In the genomic region with DNA sequence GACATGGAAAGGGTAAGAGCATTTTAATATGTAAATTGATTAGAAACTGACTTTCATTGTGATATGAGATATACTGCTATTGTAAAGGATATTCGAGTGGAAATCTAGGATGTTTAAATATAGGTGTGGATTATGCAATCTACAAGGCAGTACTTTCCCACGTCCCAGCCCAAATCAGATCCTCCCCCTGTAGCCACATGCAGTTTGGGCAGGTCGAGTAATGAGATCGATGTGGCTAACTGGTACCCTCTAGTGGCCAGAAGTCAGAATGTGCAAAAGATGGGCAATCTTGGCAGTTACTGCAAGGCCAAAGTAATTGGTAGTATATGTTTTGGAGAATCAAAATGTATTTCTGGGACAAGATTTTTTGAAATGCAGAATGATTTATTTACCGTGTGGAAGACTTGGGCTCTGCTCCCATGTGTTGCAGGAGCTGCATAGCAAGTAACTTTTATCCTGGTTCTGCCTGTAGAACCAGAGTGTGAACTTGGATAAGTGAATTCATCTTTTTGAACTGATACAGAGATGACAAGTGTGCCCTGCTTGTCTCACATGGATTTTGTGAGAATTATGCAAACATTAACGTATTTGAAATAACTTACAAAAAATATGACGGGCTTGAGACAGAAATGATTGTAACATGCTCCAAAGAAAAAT, we compare ENCODE assay signal across 8 cellular contexts.
DNase-seq lines count a peak whose midpoint lies in the region; ATAC-seq, FAIRE-seq and TF ChIP-seq lines count a peak whose summit lies in the region.

No MANE protein-coding gene starts in this region.

- no peak overlapping the region for H3K4me2 ChIP-seq in GM12878 (ENCODE audit: control insufficient read depth, insufficient read depth)

- BruUV-seq in GM12878 (replicated peaks; lab: Mats Ljungman, UMichigan): no TSS peak

- intact Hi-C loops in CD14-positive monocyte (cut with micrococcal nuclease): loop anchor here in 1 of 2 donors (5.0 kb wide), 1 partner anchor 312 kb away; no protein-coding TSS in a partner anchor
- intact Hi-C loops in GM12878 (cut with micrococcal nuclease; ENCODE audit: unreplicated experiment): loop anchor here (1.0 kb wide), 2 partner anchors 121 to 311 kb away; no protein-coding TSS in a partner anchor

- peak overlapping the region in 1 of 7 donors; percentile 16 for H3K27ac Mint-ChIP-seq in CD14-positive monocyte

- H3K4me3 Mint-ChIP-seq in CD14-positive monocyte: no peak overlapping the region

- no peak overlapping the region for H3K9ac ChIP-seq in GM12878 (ENCODE audit: control insufficient read depth, insufficient read depth, low read length)

- CTCF ChIA-PET in GM12878 (lab: Yijun Ruan, JAX): interaction anchor here (0.6 to 4.6 kb wide), 8 partner anchors 11 to 560 kb away, joined by 3 to 42 read pairs (median 13); no protein-coding TSS in a partner anchor

- SMC1A ChIA-PET in GM12878 (lab: Charles Lee; ENCODE audit: uncharacterized antibody, unreplicated experiment): interaction anchor here (0.8 to 3.2 kb wide), 3 partner anchors 121 to 311 kb away, joined by 3 to 15 read pairs (median 7); no protein-coding TSS in a partner anchor

- H3K27ac ChIP-seq in GM12878 (ENCODE audit: control insufficient read depth, insufficient read depth): no peak overlapping the region

- TF ChIP-seq POLR2A in GM12878 (IDR thresholded peaks at IDR 0.05; ENCODE audit: low read depth, low read length): no peak

- in situ Hi-C loops in GM12878 (cut with MboI): loop anchor here (5.0 kb wide), 2 partner anchors 122 to 307 kb away; no protein-coding TSS in a partner anchor

- no peaks in the 10 kb centered on the region for H3K79me2 ChIP-seq in GM12878 (ENCODE audit: control insufficient read depth, insufficient read depth, low read length)

- H3K27me3 ChIP-seq in GM12878 (replicated peaks in 1 of 2; ENCODE audit: control insufficient read depth in 2 of 2, insufficient read depth in 2 of 2, low read length in 1 of 2): no peaks in the 10 kb centered on the region

- no peaks in the 10 kb centered on the region for H3K36me3 ChIP-seq in GM12878 (ENCODE audit: control insufficient read depth in 2 of 2, insufficient read depth in 2 of 2, low read length in 1 of 2)

- FAIRE-seq in GM12878 (lab: Jason Lieb, UNC): peak; percentile 97

- peak; percentile 80 for TF ChIP-seq RAD21 in GM12878 (IDR thresholded peaks at IDR 0.05; ENCODE audit: insufficient read depth, low read depth, low read length)

- DNase-seq in CD14-positive monocyte (ENCODE audit: low spot score): no peak
- DNase-seq in HuH-7 (ENCODE audit: low spot score): peak; percentile 52
- peak; percentile 15 to 40 for DNase-seq in SHP77 (lab: John Stamatoyannopoulos, UW)
- peak; percentile 20 for DNase-seq in GM12878 (ENCODE audit: low read depth, low spot score)
- peak; percentile 70 to 82 for DNase-seq in hippocampal formation (lab: John Stamatoyannopoulos, UW)
- peak; percentile 43 for DNase-seq in skeletal muscle cell (ENCODE audit: low read depth)
- DNase-seq in GDM1 (lab: John Stamatoyannopoulos, UW): no peak

- WGBS in GM12878 (ENCODE audit: insufficient coverage, insufficient replicate concordance, low lambda C conversion rate, missing lambda C conversion rate): under 1% methylated on average over 7 of the region's 7 CpGs

- H3K4me1 ChIP-seq in GM12878 (ENCODE audit: control insufficient read depth, insufficient read depth, low read length): no peaks in the 10 kb centered on the region

- peak; percentile 77 for ATAC-seq in GM18909 (IDR thresholded peaks at IDR 0.05; ENCODE audit: poor library complexity, unreplicated experiment)
- ATAC-seq in GM12878: peak; percentile 88

- no peak for TF ChIP-seq EP300 in GM12878 (IDR thresholded peaks at IDR 0.05; ENCODE audit: borderline replicate concordance in 1 of 2, control insufficient read depth in 1 of 2, low read depth in 2 of 2, low read length in 2 of 2)

- no peaks in the 10 kb centered on the region for H3K36me3 Mint-ChIP-seq in CD14-positive monocyte

- H3K9me3 Mint-ChIP-seq in CD14-positive monocyte: no peaks in the 10 kb centered on the region

- H4K20me1 ChIP-seq in GM12878 (ENCODE audit: control insufficient read depth, insufficient read depth): no peaks in the 10 kb centered on the region

- RAD21 ChIA-PET in GM12878 (lab: Charles Lee; ENCODE audit: unreplicated experiment): interaction anchor here (1.2 kb wide), 1 partner anchor 10 kb away, joined by 3 read pairs; no protein-coding TSS in a partner anchor

- peaks cover 5 to 8% (median 5%) of the 10 kb centered on the region in 3 donors for H3K27me3 Mint-ChIP-seq in CD14-positive monocyte (ENCODE audit: low read depth in 3 of 3)

- TF ChIP-seq CTCF in CD14-positive monocyte (IDR thresholded peaks at IDR 0.05) (peak; percentile 80), GM12878 (IDR thresholded peaks at IDR 0.05 in 2 of 3, conservative IDR thresholded peaks at IDR 0.05 in 1 of 3; ENCODE audit: control insufficient read depth in 2 of 3, extremely low read depth in 1 of 3, insufficient read depth in 1 of 3, low read depth in 3 of 3, low read length in 3 of 3) (peak; percentile 78 to 89 (median 85))

- POLR2A ChIA-PET in GM12878 (lab: Charles Lee): no interaction called here

- H3K9me3 ChIP-seq in GM12878 (replicated peaks; ENCODE audit: control insufficient read depth, insufficient read depth, low read length): no peaks in the 10 kb centered on the region

- H3K4me3 ChIP-seq in GM12878: no peak overlapping the region
- H3K4me3 ChIP-seq in skeletal muscle cell (ENCODE audit: low read depth, low read length): no peak overlapping the region

- H3K4me1 Mint-ChIP-seq in CD14-positive monocyte: no peaks in the 10 kb centered on the region

- H2AFZ ChIP-seq in GM12878 (ENCODE audit: control insufficient read depth, low read depth, low read length): no peak overlapping the region

TF ChIP-seq in GM12878, 131 proteins besides CTCF, POLR2A, EP300 and RAD21:
- 0 out of 2 replicates have a peak, but pooled peaks have one; percentile 14 for TF ChIP-seq RUNX3 (IDR thresholded peaks at IDR 0.05; ENCODE audit: low read length)
- no peak for TF ChIP-seq PKNOX1 (IDR thresholded peaks at IDR 0.05)
- TF ChIP-seq SMC3 (IDR thresholded peaks at IDR 0.05; ENCODE audit: borderline replicate concordance, low read length): peak; percentile 67
TF ChIP-seq in GM12878: peak in this region for 2.

Comparison
In these comparisons a context has a peak if more than half of its experiments do, and no peak if none do; other contexts are left out.
1. DNase-seq: peak in HuH-7 (single experiment), SHP77 (2 of 2), GM12878 (single experiment), hippocampal formation (2 of 2) and skeletal muscle cell (single experiment); none in CD14-positive monocyte (single experiment) and GDM1 (single experiment).